26 cellular contexts compared by ENCODE assay signal in genomic region chr1:18373151-18373550, GRCh38.
"Had no signal": no experiment of that assay in that cellular context is flagged by ENCODE, and none has a peak within 500 bp of the region (broad histone marks: within the 10 kb centered on the region; RNA-seq: fewer than 3 reads in every experiment).

No MANE protein-coding gene starts in this region.

- H3K9me3 Mint-ChIP-seq: neural progenitor cell, type B pancreatic cell had no signal

- H3K4me3 Mint-ChIP-seq: naive thymus-derived CD4-positive, alpha-beta T cell; natural killer cell; nephron; neural progenitor cell; stimulated activated effector memory CD8-positive, alpha-beta T cell treated with anti-CD3 and anti-CD28 coated beads, Interleukin-12 subunit alpha, Interleukin-12 subunit beta, amount 100 ng/mL, for 72 hours; stimulated activated naive B cell treated with anti-CD40 and anti-IgM and Interleukin-4, amounts not matched to agents 10 μg/mL and 1 μg/mL and 100 μg/mL, for 72 hours; stimulated activated naive CD8-positive, alpha-beta T cell treated with anti-CD3 and anti-CD28 coated beads, Interleukin-15, Interleukin-2, amounts not matched to agents 100 ng/mL and 50 ng/mL, for 24 hours; type B pancreatic cell had no signal

- H3K36me3 ChIP-seq: neural progenitor cell, neutrophil, ovary, right lobe of liver, sigmoid colon, stomach, thoracic aorta, thyroid gland, upper lobe of right lung, uterus had no signal

- H2AFZ ChIP-seq: neural progenitor cell, parathyroid adenoma had no signal

- H3K4me1 ChIP-seq: neural progenitor cell, parathyroid adenoma, psoas muscle, right lobe of liver, sigmoid colon, stomach, thyroid gland, tibial nerve, upper lobe of right lung, uterus had no signal

- H3K4me3 ChIP-seq: neural progenitor cell, ovary, psoas muscle, right lobe of liver, sigmoid colon, stomach, thoracic aorta, thyroid gland, tibial nerve, upper lobe of right lung, uterus had no signal

- H3K36me3 Mint-ChIP-seq: naive thymus-derived CD4-positive, alpha-beta T cell; natural killer cell; neural progenitor cell; stimulated activated effector memory CD8-positive, alpha-beta T cell treated with anti-CD3 and anti-CD28 coated beads, Interleukin-12 subunit alpha, Interleukin-12 subunit beta, amount 100 ng/mL, for 72 hours; stimulated activated naive B cell treated with anti-CD40 and anti-IgM and Interleukin-4, amounts not matched to agents 10 μg/mL and 1 μg/mL and 100 μg/mL, for 72 hours; type B pancreatic cell had no signal

- H3K4me2 ChIP-seq: neural progenitor cell had no signal

- H3K9ac ChIP-seq: neural progenitor cell, parathyroid adenoma had no signal

- DNase-seq: naive thymus-derived CD4-positive, alpha-beta T cell; natural killer cell; nucleus accumbens; ovary; psoas muscle; right cardiac atrium; right lobe of liver; sigmoid colon; small intestine; stimulated activated CD4-positive, alpha-beta T cell treated with anti-CD3 and anti-CD28 coated beads, Interleukin-4, amount 100 ng/mL, for 24 hours; stimulated activated naive B cell treated with anti-CD40 and anti-IgM and Interleukin-4, amounts not matched to agents 10 μg/mL and 1 μg/mL and 100 μg/mL, for 72 hours; stimulated activated naive CD4-positive, alpha-beta T cell treated with Interleukin-2 at 50 U/mL for 16 hours; stomach; thyroid gland; uterus had no signal

- H3K27ac ChIP-seq: neural progenitor cell, neutrophil, ovary, parathyroid adenoma, psoas muscle, right lobe of liver, sigmoid colon, stomach, thoracic aorta, thyroid gland, tibial nerve, upper lobe of right lung, uterus had no signal

- H3K27ac Mint-ChIP-seq: naive thymus-derived CD4-positive, alpha-beta T cell; natural killer cell; nephron; neural progenitor cell; progenitor cell of endocrine pancreas; stimulated activated effector memory CD8-positive, alpha-beta T cell treated with anti-CD3 and anti-CD28 coated beads, Interleukin-12 subunit alpha, Interleukin-12 subunit beta, amount 100 ng/mL, for 72 hours; stimulated activated naive B cell treated with anti-CD40 and anti-IgM and Interleukin-4, amounts not matched to agents 10 μg/mL and 1 μg/mL and 100 μg/mL, for 72 hours; stimulated activated naive CD8-positive, alpha-beta T cell treated with anti-CD3 and anti-CD28 coated beads, Interleukin-15, Interleukin-2, amounts not matched to agents 100 ng/mL and 50 ng/mL, for 24 hours; type B pancreatic cell had no signal

- H3K9me3 ChIP-seq: neutrophil, ovary, right lobe of liver, sigmoid colon, stomach, thoracic aorta, thyroid gland, upper lobe of right lung, uterus had no signal

- H3K27me3 ChIP-seq: neural progenitor cell, neutrophil, ovary, right lobe of liver, thyroid gland, tibial nerve, upper lobe of right lung, uterus had no signal

- H3K4me1 Mint-ChIP-seq: naive thymus-derived CD4-positive, alpha-beta T cell; natural killer cell; nephron; neural progenitor cell; stimulated activated effector memory CD8-positive, alpha-beta T cell treated with anti-CD3 and anti-CD28 coated beads, Interleukin-12 subunit alpha, Interleukin-12 subunit beta, amount 100 ng/mL, for 72 hours; stimulated activated naive B cell treated with anti-CD40 and anti-IgM and Interleukin-4, amounts not matched to agents 10 μg/mL and 1 μg/mL and 100 μg/mL, for 72 hours had no signal

- H3K79me2 ChIP-seq: parathyroid adenoma had no signal
